In the genomic region with DNA sequence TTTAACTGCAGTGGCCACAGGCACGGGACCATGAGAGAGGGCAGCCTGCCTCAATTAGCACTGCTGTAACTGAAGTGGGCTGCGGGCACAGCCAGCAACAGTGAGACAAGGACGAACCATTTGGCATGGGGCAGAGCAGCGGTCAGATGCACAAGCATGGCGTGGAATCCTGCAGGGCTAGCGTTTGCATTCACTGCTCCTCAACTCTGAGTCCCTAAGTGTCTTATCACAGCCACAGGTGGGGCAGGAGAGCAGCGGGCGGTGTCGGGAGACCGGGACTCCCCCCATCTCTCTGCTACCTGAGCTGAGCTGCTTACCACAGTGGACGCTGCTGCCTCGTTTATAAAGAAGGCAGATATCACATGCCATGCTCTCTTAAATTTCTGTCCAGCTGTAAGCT, we compare ENCODE assay signal across 1 cellular context.
TF ChIP-seq lines count a peak whose summit lies in the region.

No MANE protein-coding gene starts in this region.

TF ChIP-seq in GM23338, 12 proteins besides CTCF, POLR2A, EP300 and RAD21 (continued from another document):
- TF ChIP-seq, protein P1, sequence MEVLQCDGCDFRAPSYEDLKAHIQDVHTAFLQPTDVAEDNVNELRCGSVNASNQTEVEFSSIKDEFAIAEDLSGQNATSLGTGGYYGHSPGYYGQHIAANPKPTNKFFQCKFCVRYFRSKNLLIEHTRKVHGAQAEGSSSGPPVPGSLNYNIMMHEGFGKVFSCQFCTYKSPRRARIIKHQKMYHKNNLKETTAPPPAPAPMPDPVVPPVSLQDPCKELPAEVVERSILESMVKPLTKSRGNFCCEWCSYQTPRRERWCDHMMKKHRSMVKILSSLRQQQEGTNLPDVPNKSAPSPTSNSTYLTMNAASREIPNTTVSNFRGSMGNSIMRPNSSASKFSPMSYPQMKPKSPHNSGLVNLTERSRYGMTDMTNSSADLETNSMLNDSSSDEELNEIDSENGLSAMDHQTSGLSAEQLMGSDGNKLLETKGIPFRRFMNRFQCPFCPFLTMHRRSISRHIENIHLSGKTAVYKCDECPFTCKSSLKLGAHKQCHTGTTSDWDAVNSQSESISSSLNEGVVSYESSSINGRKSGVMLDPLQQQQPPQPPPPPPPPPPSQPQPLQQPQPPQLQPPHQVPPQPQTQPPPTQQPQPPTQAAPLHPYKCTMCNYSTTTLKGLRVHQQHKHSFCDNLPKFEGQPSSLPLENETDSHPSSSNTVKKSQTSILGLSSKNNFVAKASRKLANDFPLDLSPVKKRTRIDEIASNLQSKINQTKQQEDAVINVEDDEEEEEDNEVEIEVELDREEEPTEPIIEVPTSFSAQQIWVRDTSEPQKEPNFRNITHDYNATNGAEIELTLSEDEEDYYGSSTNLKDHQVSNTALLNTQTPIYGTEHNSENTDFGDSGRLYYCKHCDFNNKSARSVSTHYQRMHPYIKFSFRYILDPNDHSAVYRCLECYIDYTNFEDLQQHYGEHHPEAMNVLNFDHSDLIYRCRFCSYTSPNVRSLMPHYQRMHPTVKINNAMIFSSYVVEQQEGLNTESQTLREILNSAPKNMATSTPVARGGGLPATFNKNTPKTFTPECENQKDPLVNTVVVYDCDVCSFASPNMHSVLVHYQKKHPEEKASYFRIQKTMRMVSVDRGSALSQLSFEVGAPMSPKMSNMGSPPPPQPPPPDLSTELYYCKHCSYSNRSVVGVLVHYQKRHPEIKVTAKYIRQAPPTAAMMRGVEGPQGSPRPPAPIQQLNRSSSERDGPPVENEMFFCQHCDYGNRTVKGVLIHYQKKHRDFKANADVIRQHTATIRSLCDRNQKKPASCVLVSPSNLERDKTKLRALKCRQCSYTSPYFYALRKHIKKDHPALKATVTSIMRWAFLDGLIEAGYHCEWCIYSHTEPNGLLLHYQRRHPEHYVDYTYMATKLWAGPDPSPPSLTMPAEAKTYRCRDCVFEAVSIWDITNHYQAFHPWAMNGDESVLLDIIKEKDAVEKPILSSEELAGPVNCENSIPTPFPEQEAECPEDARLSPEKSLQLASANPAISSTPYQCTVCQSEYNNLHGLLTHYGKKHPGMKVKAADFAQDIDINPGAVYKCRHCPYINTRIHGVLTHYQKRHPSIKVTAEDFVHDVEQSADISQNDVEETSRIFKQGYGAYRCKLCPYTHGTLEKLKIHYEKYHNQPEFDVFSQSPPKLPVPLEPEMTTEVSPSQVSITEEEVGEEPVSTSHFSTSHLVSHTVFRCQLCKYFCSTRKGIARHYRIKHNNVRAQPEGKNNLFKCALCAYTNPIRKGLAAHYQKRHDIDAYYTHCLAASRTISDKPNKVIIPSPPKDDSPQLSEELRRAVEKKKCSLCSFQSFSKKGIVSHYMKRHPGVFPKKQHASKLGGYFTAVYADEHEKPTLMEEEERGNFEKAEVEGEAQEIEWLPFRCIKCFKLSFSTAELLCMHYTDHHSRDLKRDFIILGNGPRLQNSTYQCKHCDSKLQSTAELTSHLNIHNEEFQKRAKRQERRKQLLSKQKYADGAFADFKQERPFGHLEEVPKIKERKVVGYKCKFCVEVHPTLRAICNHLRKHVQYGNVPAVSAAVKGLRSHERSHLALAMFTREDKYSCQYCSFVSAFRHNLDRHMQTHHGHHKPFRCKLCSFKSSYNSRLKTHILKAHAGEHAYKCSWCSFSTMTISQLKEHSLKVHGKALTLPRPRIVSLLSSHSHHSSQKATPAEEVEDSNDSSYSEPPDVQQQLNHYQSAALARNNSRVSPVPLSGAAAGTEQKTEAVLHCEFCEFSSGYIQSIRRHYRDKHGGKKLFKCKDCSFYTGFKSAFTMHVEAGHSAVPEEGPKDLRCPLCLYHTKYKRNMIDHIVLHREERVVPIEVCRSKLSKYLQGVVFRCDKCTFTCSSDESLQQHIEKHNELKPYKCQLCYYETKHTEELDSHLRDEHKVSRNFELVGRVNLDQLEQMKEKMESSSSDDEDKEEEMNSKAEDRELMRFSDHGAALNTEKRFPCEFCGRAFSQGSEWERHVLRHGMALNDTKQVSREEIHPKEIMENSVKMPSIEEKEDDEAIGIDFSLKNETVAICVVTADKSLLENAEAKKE (CRISPR knock-in tag; IDR thresholded peaks at IDR 0.05), result no peak
- TF ChIP-seq, protein P2, sequence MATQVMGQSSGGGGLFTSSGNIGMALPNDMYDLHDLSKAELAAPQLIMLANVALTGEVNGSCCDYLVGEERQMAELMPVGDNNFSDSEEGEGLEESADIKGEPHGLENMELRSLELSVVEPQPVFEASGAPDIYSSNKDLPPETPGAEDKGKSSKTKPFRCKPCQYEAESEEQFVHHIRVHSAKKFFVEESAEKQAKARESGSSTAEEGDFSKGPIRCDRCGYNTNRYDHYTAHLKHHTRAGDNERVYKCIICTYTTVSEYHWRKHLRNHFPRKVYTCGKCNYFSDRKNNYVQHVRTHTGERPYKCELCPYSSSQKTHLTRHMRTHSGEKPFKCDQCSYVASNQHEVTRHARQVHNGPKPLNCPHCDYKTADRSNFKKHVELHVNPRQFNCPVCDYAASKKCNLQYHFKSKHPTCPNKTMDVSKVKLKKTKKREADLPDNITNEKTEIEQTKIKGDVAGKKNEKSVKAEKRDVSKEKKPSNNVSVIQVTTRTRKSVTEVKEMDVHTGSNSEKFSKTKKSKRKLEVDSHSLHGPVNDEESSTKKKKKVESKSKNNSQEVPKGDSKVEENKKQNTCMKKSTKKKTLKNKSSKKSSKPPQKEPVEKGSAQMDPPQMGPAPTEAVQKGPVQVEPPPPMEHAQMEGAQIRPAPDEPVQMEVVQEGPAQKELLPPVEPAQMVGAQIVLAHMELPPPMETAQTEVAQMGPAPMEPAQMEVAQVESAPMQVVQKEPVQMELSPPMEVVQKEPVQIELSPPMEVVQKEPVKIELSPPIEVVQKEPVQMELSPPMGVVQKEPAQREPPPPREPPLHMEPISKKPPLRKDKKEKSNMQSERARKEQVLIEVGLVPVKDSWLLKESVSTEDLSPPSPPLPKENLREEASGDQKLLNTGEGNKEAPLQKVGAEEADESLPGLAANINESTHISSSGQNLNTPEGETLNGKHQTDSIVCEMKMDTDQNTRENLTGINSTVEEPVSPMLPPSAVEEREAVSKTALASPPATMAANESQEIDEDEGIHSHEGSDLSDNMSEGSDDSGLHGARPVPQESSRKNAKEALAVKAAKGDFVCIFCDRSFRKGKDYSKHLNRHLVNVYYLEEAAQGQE (IDR thresholded peaks at IDR 0.05; ENCODE audit: unreplicated experiment), result no peak
- no peak for TF ChIP-seq JUNB (IDR thresholded peaks at IDR 0.05; ENCODE audit: unreplicated experiment)
- TF ChIP-seq CREB1 (CRISPR knock-in tag; IDR thresholded peaks at IDR 0.05; ENCODE audit: low read depth), result no peak
- no peak for TF ChIP-seq ZNF331 (CRISPR knock-in tag; IDR thresholded peaks at IDR 0.05; ENCODE audit: low read depth)
- no peak for TF ChIP-seq STAT1 (IDR thresholded peaks at IDR 0.05; ENCODE audit: unreplicated experiment)
- TF ChIP-seq NANOG (IDR thresholded peaks at IDR 0.05; ENCODE audit: borderline replicate concordance), result no peak
